Comparison of ENCODE assay signal across 8 cellular contexts in genomic region chr20:63572788-63573738, GRCh38. TPM values are rescaled to one million over a fixed set of nuclear protein-coding genes. Genes with fewer than 3 reads are reported as not detected.
DNase-seq lines count a peak whose midpoint lies in the region; ATAC-seq, FAIRE-seq and TF ChIP-seq lines count a peak whose summit lies in the region.

No MANE protein-coding gene starts in this region.

- H3K4me1 ChIP-seq in iPS-15b (ENCODE audit: control insufficient read depth, insufficient read depth, low read length) = peaks cover 2% of the 10 kb centered on the region

- peaks cover 2% of the 10 kb centered on the region for H3K27me3 Mint-ChIP-seq in activated B cell treated with CpG ODN at 0.5 μM for 24 hours
- H3K27me3 Mint-ChIP-seq in stimulated activated naive CD8-positive, alpha-beta T cell treated with anti-CD3 and anti-CD28 coated beads, Interleukin-15, amount 100 ng/mL, for 72 hours = peaks cover 35% of the 10 kb centered on the region

- DNase-seq in NCI-H2196 (lab: John Stamatoyannopoulos, UW; ENCODE audit: unreplicated experiment) (peak; percentile 12), NCI-H2196 treated with DMSO at 0.1 percent for 48 hours (lab: John Stamatoyannopoulos, UW; ENCODE audit: unreplicated experiment) (no peak), activated B cell treated with CpG ODN at 0.5 μM for 24 hours (no peak), NCI-H446 (lab: John Stamatoyannopoulos, UW) (no peak), GM19239 (ENCODE audit: insufficient read length, low spot score) (no peak)
- DNase-seq in stimulated activated naive CD8-positive, alpha-beta T cell treated with anti-CD3 and anti-CD28 coated beads, Interleukin-15, amount 100 ng/mL, for 72 hours = no peak

- H3K4me3 Mint-ChIP-seq in activated B cell treated with CpG ODN at 0.5 μM for 24 hours = peak overlapping the region; percentile 83
- peak overlapping the region; percentile 79 to 92 for H3K4me3 Mint-ChIP-seq in stimulated activated naive CD8-positive, alpha-beta T cell treated with anti-CD3 and anti-CD28 coated beads, Interleukin-15, amount 100 ng/mL, for 72 hours

- CTCF ChIA-PET in activated B cell treated with CpG ODN at 0.5 μM for 24 hours (lab: Charles Lee) = interaction anchor here (1.3 kb wide), 1 partner anchor 35 kb away, joined by 7 read pairs; the partner anchor contains the start of gene PTK6

- H3K27ac Mint-ChIP-seq in activated B cell treated with CpG ODN at 0.5 μM for 24 hours = peak overlapping the region; percentile 70
- H3K27ac Mint-ChIP-seq in stimulated activated naive CD8-positive, alpha-beta T cell treated with anti-CD3 and anti-CD28 coated beads, Interleukin-15, amount 100 ng/mL, for 72 hours = peak overlapping the region; percentile 79 to 96

- POLR2A ChIA-PET in activated B cell treated with CpG ODN at 0.5 μM for 24 hours (lab: Charles Lee) = interaction anchor here (0.9 to 2.5 kb wide), 16 partner anchors 18 to 619 kb away, joined by 3 to 16 read pairs (median 5); partner anchors contain the start of genes GMEB2, PRPF6, PTK6 and RTEL1

- H3K27me3 ChIP-seq in iPS-15b (ENCODE audit: control insufficient read depth, insufficient read depth, low read length) = no peaks in the 10 kb centered on the region

- H3K36me3 Mint-ChIP-seq in activated B cell treated with CpG ODN at 0.5 μM for 24 hours (ENCODE audit: low read depth) = no peaks in the 10 kb centered on the region

- H3K36me3 ChIP-seq in iPS-15b (ENCODE audit: control insufficient read depth, insufficient read depth, low read length) = peaks cover 11% of the 10 kb centered on the region

- FAIRE-seq in GM19239 (lab: Jason Lieb, UNC) = no peak

- H3K9me3 Mint-ChIP-seq in activated B cell treated with CpG ODN at 0.5 μM for 24 hours = no peaks in the 10 kb centered on the region
- H3K9me3 Mint-ChIP-seq in stimulated activated naive CD8-positive, alpha-beta T cell treated with anti-CD3 and anti-CD28 coated beads, Interleukin-15, amount 100 ng/mL, for 72 hours = no peaks in the 10 kb centered on the region

- peaks cover 23% of the 10 kb centered on the region for H3K4me1 Mint-ChIP-seq in activated B cell treated with CpG ODN at 0.5 μM for 24 hours
- peaks cover 28% of the 10 kb centered on the region for H3K4me1 Mint-ChIP-seq in stimulated activated naive CD8-positive, alpha-beta T cell treated with anti-CD3 and anti-CD28 coated beads, Interleukin-15, amount 100 ng/mL, for 72 hours

- intact Hi-C loops in activated B cell treated with CpG ODN at 0.5 μM for 24 hours (cut with micrococcal nuclease) = no loop called here

- TF ChIP-seq CTCF in activated B cell treated with CpG ODN at 0.5 μM for 24 hours (IDR thresholded peaks at IDR 0.05) = no peak

- ATAC-seq in activated B cell treated with CpG ODN at 0.5 μM for 24 hours (ENCODE audit: low read depth) (no peak), HG03439 (IDR thresholded peaks at IDR 0.05; ENCODE audit: unreplicated experiment) (no peak)
- ATAC-seq in stimulated activated naive CD8-positive, alpha-beta T cell treated with anti-CD3 and anti-CD28 coated beads, Interleukin-15, amount 100 ng/mL, for 72 hours = peak; percentile 18

- H3K4me3 ChIP-seq in iPS-15b (ENCODE audit: low read depth, low read length) = peak overlapping the region; percentile 72

- H3K9ac ChIP-seq in iPS-15b (ENCODE audit: low read depth, low read length) = no peak overlapping the region

- no peaks in the 10 kb centered on the region for H3K9me3 ChIP-seq in iPS-15b (ENCODE audit: control insufficient read depth, insufficient read depth, low read length)

RNA-seq across cellular contexts. Expression of gene HELZ2, which starts 1.0 kb away (rescaled TPM):
- total RNA-seq in activated B cell treated with CpG ODN at 0.5 μM for 24 hours = 25.4 and 28.9 TPM in 2 replicates

RNA-seq across cellular contexts. Expression of gene FNDC11, which starts 19.1 kb away (rescaled TPM):
- total RNA-seq in activated B cell treated with CpG ODN at 0.5 μM for 24 hours = 0.78 and 1.3 TPM in 2 replicates

RNA-seq across cellular contexts. Expression of gene SRMS, which starts 25.5 kb away (rescaled TPM):
- total RNA-seq in activated B cell treated with CpG ODN at 0.5 μM for 24 hours = 0.16 TPM in 1 of 2 replicates, not detected in the other

RNA-seq across cellular contexts. Expression of gene PTK6, which starts 35.9 kb away (rescaled TPM):
- total RNA-seq in activated B cell treated with CpG ODN at 0.5 μM for 24 hours = 0.49 and 0.69 TPM in 2 replicates

RNA-seq across cellular contexts. Expression of gene PPDPF, which starts 52.5 kb away (rescaled TPM):
- 170 and 172 TPM in 2 replicates for total RNA-seq in activated B cell treated with CpG ODN at 0.5 μM for 24 hours
